ENCODE assay signal across 20 cellular contexts in genomic region chr3:41277790-41278465, GRCh38.
"Had no signal": no experiment of that assay in that cellular context is flagged by ENCODE, and none has a peak within 500 bp of the region (broad histone marks: within the 10 kb centered on the region; RNA-seq: fewer than 3 reads in every experiment).

No MANE protein-coding gene starts in this region.

- H3K4me1 Mint-ChIP-seq: activated CD4-positive, alpha-beta memory T cell treated with anti-CD3 and anti-CD28 coated beads, Interleukin-2, amount 10 ng/mL, durations not matched to agents 7 days and 5 days; memory B cell had no signal

- H3K27me3 ChIP-seq: ascending aorta, breast epithelium, upper lobe of left lung had no signal

- H3K9me3 ChIP-seq: ascending aorta, breast epithelium, upper lobe of left lung had no signal

- DNase-seq: activated CD4-positive, alpha-beta memory T cell treated with anti-CD3 and anti-CD28 coated beads, Interleukin-2, amount 10 ng/mL, durations not matched to agents 7 days and 5 days; activated naive CD4-positive, alpha-beta T cell treated with anti-CD3 and anti-CD28 coated beads, Interleukin-2, amount 10 ng/mL, durations not matched to agents 7 days and 5 days; activated T-cell treated with anti-CD3 and anti-CD28 coated beads, Interleukin-2, amount 50 U/mL, for 24 hours; effector memory CD4-positive, alpha-beta T cell; foreskin melanocyte; head of caudate nucleus; left ventricle myocardium superior; naive thymus-derived CD8-positive, alpha-beta T cell; posterior cingulate gyrus; retina; stimulated activated CD4-positive, alpha-beta T cell treated with anti-CD3 and anti-CD28 coated beads, Interleukin-2, amount 100 ng/mL, for 48 hours; stimulated activated naive CD4-positive, alpha-beta T cell treated with Interleukin-2 at 50 U/mL for 16 hours; T-helper 1 cell had no signal

- H3K36me3 ChIP-seq: ascending aorta, breast epithelium, upper lobe of left lung had no signal

- H3K4me3 ChIP-seq: ascending aorta, breast epithelium, upper lobe of left lung had no signal

- H3K9me3 Mint-ChIP-seq: activated T-cell treated with anti-CD3 and anti-CD28 coated beads, Interleukin-2, amount 50 U/mL, for 24 hours had no signal

- H3K4me1 ChIP-seq: ascending aorta, breast epithelium, upper lobe of left lung had no signal

- H3K36me3 Mint-ChIP-seq: activated naive CD4-positive, alpha-beta T cell treated with anti-CD3 and anti-CD28 coated beads, Interleukin-2, amount 10 ng/mL, durations not matched to agents 7 days and 5 days had no signal

- ATAC-seq: left ventricle myocardium superior; naive thymus-derived CD8-positive, alpha-beta T cell had no signal

- H3K27me3 Mint-ChIP-seq: activated CD4-positive, alpha-beta memory T cell treated with anti-CD3 and anti-CD28 coated beads, Interleukin-2, amount 10 ng/mL, durations not matched to agents 7 days and 5 days; activated naive CD4-positive, alpha-beta T cell treated with anti-CD3 and anti-CD28 coated beads, Interleukin-2, amount 10 ng/mL, durations not matched to agents 7 days and 5 days; activated T-cell treated with anti-CD3 and anti-CD28 coated beads, Interleukin-2, amount 50 U/mL, for 24 hours; dendritic cell treated with granulocyte-macrophage colony-stimulating factor and Interleukin-4, amounts not matched to agents 40 ng/mL and 50 ng/mL, for 4 days; memory B cell; naive thymus-derived CD8-positive, alpha-beta T cell had no signal

- H3K27ac Mint-ChIP-seq: activated CD4-positive, alpha-beta memory T cell treated with anti-CD3 and anti-CD28 coated beads, Interleukin-2, amount 10 ng/mL, durations not matched to agents 7 days and 5 days; activated naive CD4-positive, alpha-beta T cell treated with anti-CD3 and anti-CD28 coated beads, Interleukin-2, amount 10 ng/mL, durations not matched to agents 7 days and 5 days; activated T-cell treated with anti-CD3 and anti-CD28 coated beads, Interleukin-2, amount 50 U/mL, for 24 hours; dendritic cell treated with granulocyte-macrophage colony-stimulating factor and Interleukin-4, amounts not matched to agents 40 ng/mL and 50 ng/mL, for 4 days; memory B cell; naive thymus-derived CD8-positive, alpha-beta T cell had no signal

- H3K4me3 Mint-ChIP-seq: activated CD4-positive, alpha-beta memory T cell treated with anti-CD3 and anti-CD28 coated beads, Interleukin-2, amount 10 ng/mL, durations not matched to agents 7 days and 5 days; activated naive CD4-positive, alpha-beta T cell treated with anti-CD3 and anti-CD28 coated beads, Interleukin-2, amount 10 ng/mL, durations not matched to agents 7 days and 5 days; activated T-cell treated with anti-CD3 and anti-CD28 coated beads, Interleukin-2, amount 50 U/mL, for 24 hours; dendritic cell treated with granulocyte-macrophage colony-stimulating factor and Interleukin-4, amounts not matched to agents 40 ng/mL and 50 ng/mL, for 4 days; memory B cell; naive thymus-derived CD8-positive, alpha-beta T cell had no signal

- H3K27ac ChIP-seq: ascending aorta, breast epithelium, epithelial cell of prostate, upper lobe of left lung, VCaP had no signal
